1 cellular context compared by ENCODE assay signal in genomic region chr19:18300930-18301717, GRCh38.
A peak's percentile ranks its signal among the peaks of the same experiment; 100 is the strongest.
TF ChIP-seq lines count a peak whose summit lies in the region.

No MANE protein-coding gene starts in this region.

TF ChIP-seq in K562, 482 proteins besides CTCF, POLR2A, EP300 and RAD21 (continues in another document):
- TF ChIP-seq MAZ (CRISPR knock-in tag; conservative IDR thresholded peaks at IDR 0.05 in 1 of 2, IDR thresholded peaks at IDR 0.05 in 1 of 2) (peak; percentile 29 to 51; a peak in 1 of 4 replicates), ZNF143 (CRISPR knock-in tag; IDR thresholded peaks at IDR 0.05) (0 out of 2 replicates have a peak, but pooled peaks have one; percentile 30), KDM1A (IDR thresholded peaks at IDR 0.05) (peak in 1 of 2 experiments; percentile 81; a peak in 2 of 4 replicates), NEUROD1 (IDR thresholded peaks at IDR 0.05; ENCODE audit: borderline replicate concordance, low read depth, low read length, partially characterized antibody) (peak; percentile 17), KLF13 (tag; IDR thresholded peaks at IDR 0.05; ENCODE audit: borderline replicate concordance, low read depth) (peak; percentile 53; the same call in 1 of the 2 replicates), CCNT2 (IDR thresholded peaks at IDR 0.05; ENCODE audit: borderline replicate concordance, extremely low read depth, insufficient read length, low read depth, low read length) (peak; percentile 41), ARID1B (IDR thresholded peaks at IDR 0.05) (peak; percentile 69), SMARCE1 (IDR thresholded peaks at IDR 0.05) (peak; percentile 65; the same call in 1 of the 2 replicates), BCOR (IDR thresholded peaks at IDR 0.05) (peak; percentile 61; the same call in 1 of the 2 replicates), ZNF778 (CRISPR knock-in tag; IDR thresholded peaks at IDR 0.05) (no peak), ZNF408 (CRISPR knock-in tag; IDR thresholded peaks at IDR 0.05; ENCODE audit: low read depth) (no peak), JUNB (CRISPR knock-in tag; conservative IDR thresholded peaks at IDR 0.05) (no peak), RBM25 (IDR thresholded peaks at IDR 0.05; ENCODE audit: low read depth, low read length, severe bottlenecking) (peak; percentile 36), MTA3 (IDR thresholded peaks at IDR 0.05; ENCODE audit: borderline replicate concordance) (peak; percentile 28; the same call in 1 of the 2 replicates), SRF (CRISPR knock-in tag; IDR thresholded peaks at IDR 0.05) (no peak), JUND (IDR thresholded peaks at IDR 0.05; ENCODE audit: borderline replicate concordance, low read depth, low read length) (peak; percentile 94), JUND (tag; IDR thresholded peaks at IDR 0.05; ENCODE audit: borderline replicate concordance, low read depth, low read length) (no peak), MYNN (IDR thresholded peaks at IDR 0.05) (0 out of 2 replicates have a peak, but pooled peaks have one; percentile 23), MYNN (CRISPR knock-in tag; IDR thresholded peaks at IDR 0.05) (no peak), PYGO2 (tag; IDR thresholded peaks at IDR 0.05) (no peak), CBFA2T3 (IDR thresholded peaks at IDR 0.05) (0 out of 2 replicates have a peak, but pooled peaks have one; percentile 10), FOS (IDR thresholded peaks at IDR 0.05; ENCODE audit: extremely low read depth, insufficient read length) (peak; percentile 18), CBX3 (IDR thresholded peaks at IDR 0.05; ENCODE audit: borderline replicate concordance in 1 of 2, low read length in 2 of 2) (peak in 1 of 2 experiments; percentile 20; a peak in 1 of 3 replicates), XRCC5 (IDR thresholded peaks at IDR 0.05; ENCODE audit: low read depth, low read length) (0 out of 2 replicates have a peak, but pooled peaks have one; percentile 25), POLR2G (IDR thresholded peaks at IDR 0.05; ENCODE audit: low read depth, low read length) (peak; percentile 48; the same call in 1 of the 2 replicates), UBTF (IDR thresholded peaks at IDR 0.05; ENCODE audit: borderline replicate concordance in 1 of 2, low read depth in 2 of 2, low read length in 2 of 2) (peak in 1 of 2 experiments; percentile 66; a peak in 1 of 4 replicates), OTX1 (CRISPR knock-in tag; IDR thresholded peaks at IDR 0.05) (no peak), ATF1 (CRISPR knock-in tag; IDR thresholded peaks at IDR 0.05) (no peak), ATF1 (tag; IDR thresholded peaks at IDR 0.05) (peak; percentile 15; the same call in 1 of the 2 replicates), FOXM1 (IDR thresholded peaks at IDR 0.05; ENCODE audit: low read depth) (no peak), FOXM1 (CRISPR knock-in tag; IDR thresholded peaks at IDR 0.05; ENCODE audit: low read depth) (0 out of 2 replicates have a peak, but pooled peaks have one; percentile 5), TFAM (CRISPR knock-in tag; conservative IDR thresholded peaks at IDR 0.05) (no peak), EGR1 (conservative IDR thresholded peaks at IDR 0.05) (0 out of 2 replicates have a peak, but pooled peaks have one; percentile 8), HDAC2 (IDR thresholded peaks at IDR 0.05) (0 out of 2 replicates have a peak, but pooled peaks have one; percentile 45), MAFG (tag; conservative IDR thresholded peaks at IDR 0.05) (no peak), ILK (tag; IDR thresholded peaks at IDR 0.05; ENCODE audit: borderline replicate concordance, low read depth) (no peak), YY1 (IDR thresholded peaks at IDR 0.05; ENCODE audit: borderline replicate concordance in 1 of 3, control insufficient read depth in 1 of 3, extremely low read depth in 1 of 3, insufficient read depth in 3 of 3, insufficient read length in 1 of 3, insufficient replicate concordance in 2 of 3, low read depth in 1 of 3, low read length in 2 of 3) (peak in 1 of 3 experiments; percentile 22), FOXP4 (CRISPR knock-in tag; IDR thresholded peaks at IDR 0.05; ENCODE audit: borderline replicate concordance) (0 out of 2 replicates have a peak, but pooled peaks have one; percentile 68), MEF2A (IDR thresholded peaks at IDR 0.05; ENCODE audit: control insufficient read depth, low read depth, low read length) (0 out of 2 replicates have a peak, but pooled peaks have one; percentile 40), ZFP36 (IDR thresholded peaks at IDR 0.05; ENCODE audit: low read depth, low read length, partially characterized antibody) (peak; percentile 30), RBM39 (optimal IDR thresholded peaks at IDR 0.05; ENCODE audit: low read depth, low read length) (no peak), ZBTB2 (IDR thresholded peaks at IDR 0.05) (peak; percentile 51; the same call in 1 of the 2 replicates), ESRRA (IDR thresholded peaks at IDR 0.05; ENCODE audit: borderline replicate concordance, low read depth) (peak; percentile 42; the same call in 1 of the 2 replicates), VEZF1 (CRISPR knock-in tag; IDR thresholded peaks at IDR 0.05) (peak; percentile 58), ZNF583 (CRISPR knock-in tag; IDR thresholded peaks at IDR 0.05) (no peak), BHLHE40 (IDR thresholded peaks at IDR 0.05; ENCODE audit: low read length) (0 out of 2 replicates have a peak, but pooled peaks have one; percentile 9)
- TF ChIP-seq, protein P1, sequence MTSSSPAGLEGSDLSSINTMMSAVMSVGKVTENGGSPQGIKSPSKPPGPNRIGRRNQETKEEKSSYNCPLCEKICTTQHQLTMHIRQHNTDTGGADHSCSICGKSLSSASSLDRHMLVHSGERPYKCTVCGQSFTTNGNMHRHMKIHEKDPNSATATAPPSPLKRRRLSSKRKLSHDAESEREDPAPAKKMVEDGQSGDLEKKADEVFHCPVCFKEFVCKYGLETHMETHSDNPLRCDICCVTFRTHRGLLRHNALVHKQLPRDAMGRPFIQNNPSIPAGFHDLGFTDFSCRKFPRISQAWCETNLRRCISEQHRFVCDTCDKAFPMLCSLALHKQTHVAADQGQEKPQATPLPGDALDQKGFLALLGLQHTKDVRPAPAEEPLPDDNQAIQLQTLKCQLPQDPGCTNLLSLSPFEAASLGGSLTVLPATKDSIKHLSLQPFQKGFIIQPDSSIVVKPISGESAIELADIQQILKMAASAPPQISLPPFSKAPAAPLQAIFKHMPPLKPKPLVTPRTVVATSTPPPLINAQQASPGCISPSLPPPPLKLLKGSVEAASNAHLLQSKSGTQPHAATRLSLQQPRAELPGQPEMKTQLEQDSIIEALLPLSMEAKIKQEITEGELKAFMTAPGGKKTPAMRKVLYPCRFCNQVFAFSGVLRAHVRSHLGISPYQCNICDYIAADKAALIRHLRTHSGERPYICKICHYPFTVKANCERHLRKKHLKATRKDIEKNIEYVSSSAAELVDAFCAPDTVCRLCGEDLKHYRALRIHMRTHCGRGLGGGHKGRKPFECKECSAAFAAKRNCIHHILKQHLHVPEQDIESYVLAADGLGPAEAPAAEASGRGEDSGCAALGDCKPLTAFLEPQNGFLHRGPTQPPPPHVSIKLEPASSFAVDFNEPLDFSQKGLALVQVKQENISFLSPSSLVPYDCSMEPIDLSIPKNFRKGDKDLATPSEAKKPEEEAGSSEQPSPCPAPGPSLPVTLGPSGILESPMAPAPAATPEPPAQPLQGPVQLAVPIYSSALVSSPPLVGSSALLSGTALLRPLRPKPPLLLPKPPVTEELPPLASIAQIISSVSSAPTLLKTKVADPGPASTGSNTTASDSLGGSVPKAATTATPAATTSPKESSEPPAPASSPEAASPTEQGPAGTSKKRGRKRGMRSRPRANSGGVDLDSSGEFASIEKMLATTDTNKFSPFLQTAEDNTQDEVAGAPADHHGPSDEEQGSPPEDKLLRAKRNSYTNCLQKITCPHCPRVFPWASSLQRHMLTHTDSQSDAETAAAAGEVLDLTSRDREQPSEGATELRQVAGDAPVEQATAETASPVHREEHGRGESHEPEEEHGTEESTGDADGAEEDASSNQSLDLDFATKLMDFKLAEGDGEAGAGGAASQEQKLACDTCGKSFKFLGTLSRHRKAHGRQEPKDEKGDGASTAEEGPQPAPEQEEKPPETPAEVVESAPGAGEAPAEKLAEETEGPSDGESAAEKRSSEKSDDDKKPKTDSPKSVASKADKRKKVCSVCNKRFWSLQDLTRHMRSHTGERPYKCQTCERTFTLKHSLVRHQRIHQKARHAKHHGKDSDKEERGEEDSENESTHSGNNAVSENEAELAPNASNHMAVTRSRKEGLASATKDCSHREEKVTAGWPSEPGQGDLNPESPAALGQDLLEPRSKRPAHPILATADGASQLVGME (CRISPR knock-in tag; IDR thresholded peaks at IDR 0.05) = no peak
- TF ChIP-seq, protein P2, sequence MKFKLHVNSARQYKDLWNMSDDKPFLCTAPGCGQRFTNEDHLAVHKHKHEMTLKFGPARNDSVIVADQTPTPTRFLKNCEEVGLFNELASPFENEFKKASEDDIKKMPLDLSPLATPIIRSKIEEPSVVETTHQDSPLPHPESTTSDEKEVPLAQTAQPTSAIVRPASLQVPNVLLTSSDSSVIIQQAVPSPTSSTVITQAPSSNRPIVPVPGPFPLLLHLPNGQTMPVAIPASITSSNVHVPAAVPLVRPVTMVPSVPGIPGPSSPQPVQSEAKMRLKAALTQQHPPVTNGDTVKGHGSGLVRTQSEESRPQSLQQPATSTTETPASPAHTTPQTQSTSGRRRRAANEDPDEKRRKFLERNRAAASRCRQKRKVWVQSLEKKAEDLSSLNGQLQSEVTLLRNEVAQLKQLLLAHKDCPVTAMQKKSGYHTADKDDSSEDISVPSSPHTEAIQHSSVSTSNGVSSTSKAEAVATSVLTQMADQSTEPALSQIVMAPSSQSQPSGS (CRISPR knock-in tag; IDR thresholded peaks at IDR 0.05) = 0 out of 2 replicates have a peak, but pooled peaks have one; percentile 37
- TF ChIP-seq, protein P3, sequence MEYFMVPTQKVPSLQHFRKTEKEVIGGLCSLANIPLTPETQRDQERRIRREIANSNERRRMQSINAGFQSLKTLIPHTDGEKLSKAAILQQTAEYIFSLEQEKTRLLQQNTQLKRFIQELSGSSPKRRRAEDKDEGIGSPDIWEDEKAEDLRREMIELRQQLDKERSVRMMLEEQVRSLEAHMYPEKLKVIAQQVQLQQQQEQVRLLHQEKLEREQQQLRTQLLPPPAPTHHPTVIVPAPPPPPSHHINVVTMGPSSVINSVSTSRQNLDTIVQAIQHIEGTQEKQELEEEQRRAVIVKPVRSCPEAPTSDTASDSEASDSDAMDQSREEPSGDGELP (CRISPR knock-in tag; IDR thresholded peaks at IDR 0.05; ENCODE audit: borderline replicate concordance) = peak; percentile 41; the same call in 1 of the 2 replicates
- TF ChIP-seq, protein P4, sequence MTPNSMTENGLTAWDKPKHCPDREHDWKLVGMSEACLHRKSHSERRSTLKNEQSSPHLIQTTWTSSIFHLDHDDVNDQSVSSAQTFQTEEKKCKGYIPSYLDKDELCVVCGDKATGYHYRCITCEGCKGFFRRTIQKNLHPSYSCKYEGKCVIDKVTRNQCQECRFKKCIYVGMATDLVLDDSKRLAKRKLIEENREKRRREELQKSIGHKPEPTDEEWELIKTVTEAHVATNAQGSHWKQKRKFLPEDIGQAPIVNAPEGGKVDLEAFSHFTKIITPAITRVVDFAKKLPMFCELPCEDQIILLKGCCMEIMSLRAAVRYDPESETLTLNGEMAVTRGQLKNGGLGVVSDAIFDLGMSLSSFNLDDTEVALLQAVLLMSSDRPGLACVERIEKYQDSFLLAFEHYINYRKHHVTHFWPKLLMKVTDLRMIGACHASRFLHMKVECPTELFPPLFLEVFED (CRISPR knock-in tag; conservative IDR thresholded peaks at IDR 0.05) = no peak
